ENCODE assay signal across 8 cellular contexts in genomic region chr4:73258668-73259551, GRCh38. TPM values are rescaled to one million over a fixed set of nuclear protein-coding genes. Genes with fewer than 3 reads are reported as not detected.
DNase-seq lines count a peak whose midpoint lies in the region; ATAC-seq and TF ChIP-seq lines count a peak whose summit lies in the region.

Gene ANKRD17, minus strand, starts transcription at chr4:73258798. Its CDS starts 130 bp downstream, at chr4:73258668.

- ATAC-seq in GM19395 (IDR thresholded peaks at IDR 0.05; ENCODE audit: unreplicated experiment) (peak; percentile 75), HG03565 (IDR thresholded peaks at IDR 0.05; ENCODE audit: unreplicated experiment) (peak; percentile 76), right lobe of liver (peak; percentile 84 to 89 (median 86))

- DNase-seq in CD1c-positive myeloid dendritic cell (ENCODE audit: extremely low spot score): peak; percentile 97
- peak; percentile 88 for DNase-seq in NCI-H774 (lab: John Stamatoyannopoulos, UW)
- DNase-seq in activated CD4-positive, alpha-beta T cell treated with anti-CD3 and anti-CD28 coated beads, Interleukin-2, amount 50 U/mL, for 48 hours: peak; percentile 91 to 93
- DNase-seq in dermis microvascular lymphatic vessel endothelial cell (ENCODE audit: low read depth in 2 of 2): peak; percentile 90 to 94
- peak; percentile 93 to 94 (median 93) for DNase-seq in right lobe of liver
- peak; percentile 87 to 88 for DNase-seq in stimulated activated CD4-positive, alpha-beta T cell treated with anti-CD3 and anti-CD28 coated beads, Interleukin-4, amount 100 ng/mL, for 4 hours

- peak within 1 kb of the TSS; percentile 72 to 85 (median 81) for H3K4me3 ChIP-seq in right lobe of liver

- peak in 1 of 4 donors; percentile 33 for TF ChIP-seq CTCF in right lobe of liver (IDR thresholded peaks at IDR 0.05)

- WGBS in right lobe of liver (ENCODE audit: insufficient coverage, low coverage, low lambda C conversion rate, missing lambda C conversion rate): under 1% methylated on average over 29 of the region's 79 CpGs

- H3K4me1 ChIP-seq in right lobe of liver: peaks cover 0 to 37% (median 12%) of the 10 kb centered on the region in 4 donors

- H3K36me3 ChIP-seq in right lobe of liver: no peaks in the 10 kb centered on the region

- TF ChIP-seq POLR2A in right lobe of liver (IDR thresholded peaks at IDR 0.05): peak; percentile 91

- intact Hi-C loops in right lobe of liver (cut with DNase I): no loop called here

- H3K27ac ChIP-seq in right lobe of liver: peak within 1 kb of the TSS; percentile 91 to 99 (median 97)

- H3K9me3 ChIP-seq in right lobe of liver: no peaks in the 10 kb centered on the region

- H3K27me3 ChIP-seq in right lobe of liver: no peaks in the 10 kb centered on the region

RNA-seq across cellular contexts. Expression of gene ANKRD17, which starts in this region (rescaled TPM):
- total RNA-seq in dermis microvascular lymphatic vessel endothelial cell (43.0 and 62.1 TPM in 2 replicates), right lobe of liver (10 to 100 TPM; 25.1 to 34.0 (median 28.1) TPM)

Comparison
In these comparisons a context has a peak if more than half of its experiments do, and no peak if none do; other contexts are left out.
1. Peak in every context shown above with its lines: DNase-seq, ATAC-seq, H3K4me3 ChIP-seq and H3K27ac ChIP-seq.